Comparison of ENCODE assay signal across 8 cellular contexts in the genomic region with DNA sequence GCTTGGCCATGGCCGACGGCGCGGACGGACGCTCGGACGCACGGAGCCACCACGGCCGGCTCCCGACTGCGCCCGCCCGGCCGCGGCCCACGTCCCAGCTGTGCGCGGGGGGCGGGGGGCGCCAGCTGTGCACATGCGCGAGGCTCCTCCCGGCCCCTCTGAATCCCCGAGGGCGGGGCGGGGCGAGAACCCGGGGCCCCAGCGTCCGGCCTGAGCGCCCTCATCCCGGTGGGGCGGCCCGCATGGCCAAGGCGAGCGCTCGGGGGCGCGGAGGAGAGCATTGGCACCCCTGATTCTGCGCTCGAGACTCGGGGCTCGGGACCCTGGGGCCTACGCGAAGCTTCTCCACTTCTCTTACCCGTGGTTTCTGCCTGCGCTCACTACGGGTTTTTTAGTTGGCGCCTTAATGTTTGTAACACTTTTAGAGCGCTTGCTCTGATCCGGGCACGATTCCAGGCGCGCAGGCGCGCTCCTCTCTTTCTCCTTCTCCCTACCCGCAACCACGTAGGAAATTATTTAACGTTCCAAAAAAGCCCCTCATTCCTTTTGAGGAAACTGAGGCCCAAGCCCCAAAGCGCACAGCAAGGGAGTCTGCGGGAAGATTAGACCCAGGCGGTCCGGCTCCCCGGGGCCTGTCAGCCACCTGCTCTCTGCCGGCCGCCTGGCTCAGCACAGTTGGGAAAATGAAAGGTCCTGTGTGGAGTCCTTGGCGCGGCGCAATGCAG. TPM values are rescaled to one million over a fixed set of nuclear protein-coding genes. Genes with fewer than 3 reads are reported as not detected.
DNase-seq lines count a peak whose midpoint lies in the region; ATAC-seq and TF ChIP-seq lines count a peak whose summit lies in the region.

A gene with protein sequence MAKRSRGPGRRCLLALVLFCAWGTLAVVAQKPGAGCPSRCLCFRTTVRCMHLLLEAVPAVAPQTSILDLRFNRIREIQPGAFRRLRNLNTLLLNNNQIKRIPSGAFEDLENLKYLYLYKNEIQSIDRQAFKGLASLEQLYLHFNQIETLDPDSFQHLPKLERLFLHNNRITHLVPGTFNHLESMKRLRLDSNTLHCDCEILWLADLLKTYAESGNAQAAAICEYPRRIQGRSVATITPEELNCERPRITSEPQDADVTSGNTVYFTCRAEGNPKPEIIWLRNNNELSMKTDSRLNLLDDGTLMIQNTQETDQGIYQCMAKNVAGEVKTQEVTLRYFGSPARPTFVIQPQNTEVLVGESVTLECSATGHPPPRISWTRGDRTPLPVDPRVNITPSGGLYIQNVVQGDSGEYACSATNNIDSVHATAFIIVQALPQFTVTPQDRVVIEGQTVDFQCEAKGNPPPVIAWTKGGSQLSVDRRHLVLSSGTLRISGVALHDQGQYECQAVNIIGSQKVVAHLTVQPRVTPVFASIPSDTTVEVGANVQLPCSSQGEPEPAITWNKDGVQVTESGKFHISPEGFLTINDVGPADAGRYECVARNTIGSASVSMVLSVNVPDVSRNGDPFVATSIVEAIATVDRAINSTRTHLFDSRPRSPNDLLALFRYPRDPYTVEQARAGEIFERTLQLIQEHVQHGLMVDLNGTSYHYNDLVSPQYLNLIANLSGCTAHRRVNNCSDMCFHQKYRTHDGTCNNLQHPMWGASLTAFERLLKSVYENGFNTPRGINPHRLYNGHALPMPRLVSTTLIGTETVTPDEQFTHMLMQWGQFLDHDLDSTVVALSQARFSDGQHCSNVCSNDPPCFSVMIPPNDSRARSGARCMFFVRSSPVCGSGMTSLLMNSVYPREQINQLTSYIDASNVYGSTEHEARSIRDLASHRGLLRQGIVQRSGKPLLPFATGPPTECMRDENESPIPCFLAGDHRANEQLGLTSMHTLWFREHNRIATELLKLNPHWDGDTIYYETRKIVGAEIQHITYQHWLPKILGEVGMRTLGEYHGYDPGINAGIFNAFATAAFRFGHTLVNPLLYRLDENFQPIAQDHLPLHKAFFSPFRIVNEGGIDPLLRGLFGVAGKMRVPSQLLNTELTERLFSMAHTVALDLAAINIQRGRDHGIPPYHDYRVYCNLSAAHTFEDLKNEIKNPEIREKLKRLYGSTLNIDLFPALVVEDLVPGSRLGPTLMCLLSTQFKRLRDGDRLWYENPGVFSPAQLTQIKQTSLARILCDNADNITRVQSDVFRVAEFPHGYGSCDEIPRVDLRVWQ (N-terminal part only) (minus strand): TSS at position 70 of the 725 bp plus-strand sequence. CDS start 60 bp downstream, at position 10.

- H3K27me3 ChIP-seq in duodenal mucosa (ENCODE audit: control insufficient read depth in 1 of 2, insufficient read depth in 2 of 2, low read length in 2 of 2) (peaks cover 0 to 10% of the 10 kb centered on the region in 2 donors), lung (ENCODE audit: control insufficient read depth, insufficient read depth) (no peaks in the 10 kb centered on the region), tibial artery (peaks cover 0 to 7% of the 10 kb centered on the region in 2 donors)

- ATAC-seq in lung (ENCODE audit: insufficient read depth, low FRiP score), result peak; percentile 29

- intact Hi-C loops in tibial artery (cut with DNase I; ENCODE audit: low total_unique reads), result loop anchor here (5.0 to 10.0 kb wide), 2 partner anchors 152 to 1070 kb away; a partner anchor contains a TSS

- peak; percentile 74 for DNase-seq in EH (ENCODE audit: low read depth)
- peak; percentile 66 for DNase-seq in NCI-H345 (lab: John Stamatoyannopoulos, UW)
- peak; percentile 29 for DNase-seq in lung (ENCODE audit: low spot score)
- DNase-seq in tibial artery, result no peak
- no peak for DNase-seq in HPDE6-E6E7 (ENCODE audit: extremely low spot score)
- no peak for DNase-seq in epidermal melanocyte (ENCODE audit: insufficient read length, low spot score)
- DNase-seq in GDM1 (lab: John Stamatoyannopoulos, UW), result no peak

- no peak for TF ChIP-seq CTCF in lung (IDR thresholded peaks at IDR 0.05; ENCODE audit: control extremely low read depth, extremely low read depth)
- TF ChIP-seq CTCF in tibial artery (IDR thresholded peaks at IDR 0.05), result no peak

- H3K9me3 ChIP-seq in duodenal mucosa (ENCODE audit: control insufficient read depth in 1 of 2, low read length in 2 of 2) (no peaks in the 10 kb centered on the region), lung (ENCODE audit: control insufficient read depth in 2 of 2, insufficient read depth in 1 of 2, low read length in 1 of 2) (no peaks in the 10 kb centered on the region), tibial artery (no peaks in the 10 kb centered on the region)

- H3K36me3 ChIP-seq in duodenal mucosa (ENCODE audit: control insufficient read depth in 1 of 2, insufficient read depth in 2 of 2, low read length in 2 of 2), result no peaks in the 10 kb centered on the region
- no peaks in the 10 kb centered on the region for H3K36me3 ChIP-seq in lung (ENCODE audit: control insufficient read depth in 2 of 2, insufficient read depth in 2 of 2, low read length in 2 of 2)
- H3K36me3 ChIP-seq in tibial artery, result no peaks in the 10 kb centered on the region

- H3K4me3 ChIP-seq in duodenal mucosa (ENCODE audit: low read depth in 1 of 2, low read length in 2 of 2) (peak within 1 kb of the TSS in 1 of 2 donors; percentile 37), lung (peak within 1 kb of the TSS; percentile 70), tibial artery (peak within 1 kb of the TSS; percentile 72 to 95)

- no peak within 1 kb of the TSS for H3K9ac ChIP-seq in duodenal mucosa (ENCODE audit: low read depth in 1 of 2, low read length in 2 of 2)

- no peaks in the 10 kb centered on the region for H3K4me1 ChIP-seq in duodenal mucosa (ENCODE audit: control insufficient read depth in 1 of 2, insufficient read depth in 2 of 2, low read length in 2 of 2)
- peaks cover 0 to 12% of the 10 kb centered on the region in 2 donors for H3K4me1 ChIP-seq in lung (ENCODE audit: control insufficient read depth in 2 of 2, insufficient read depth in 2 of 2, low read length in 2 of 2)
- peaks cover 0 to 36% (median 20%) of the 10 kb centered on the region in 4 donors for H3K4me1 ChIP-seq in tibial artery

- H3K27ac ChIP-seq in duodenal mucosa (ENCODE audit: low read depth, low read length), result peak within 1 kb of the TSS; percentile 66
- H3K27ac ChIP-seq in lung (ENCODE audit: low read depth in 1 of 2, low read length in 1 of 2), result peak within 1 kb of the TSS; percentile 81 to 87
- H3K27ac ChIP-seq in tibial artery, result peak within 1 kb of the TSS; percentile 95 to 99

- 2% methylated on average over 67 to 71 of the region's 71 CpGs for WGBS in lung, 2 donors

RNA-seq across cellular contexts. Expression of the gene that starts here (rescaled TPM):
- total RNA-seq in lung, result 100 to 1,000 TPM in 1 of 2 donors, 10 to 100 TPM in 1; 38.6 to 198 TPM
- 10 to 100 TPM; 10.6 to 51.7 TPM for polyA plus RNA-seq in lung

Comparison
In these comparisons a context has a peak if more than half of its experiments do, and no peak if none do; other contexts are left out.
1. DNase-seq: peak in EH (single experiment), NCI-H345 (single experiment) and lung (single experiment); none in tibial artery (0 of 2), HPDE6-E6E7 (single experiment), epidermal melanocyte (single experiment) and GDM1 (single experiment).
2. Peak in every context shown above with its lines, with median percentiles within 50 percentile points of each other: H3K27ac ChIP-seq.